ENCODE assay signal across 33 cellular contexts in the genomic region with DNA sequence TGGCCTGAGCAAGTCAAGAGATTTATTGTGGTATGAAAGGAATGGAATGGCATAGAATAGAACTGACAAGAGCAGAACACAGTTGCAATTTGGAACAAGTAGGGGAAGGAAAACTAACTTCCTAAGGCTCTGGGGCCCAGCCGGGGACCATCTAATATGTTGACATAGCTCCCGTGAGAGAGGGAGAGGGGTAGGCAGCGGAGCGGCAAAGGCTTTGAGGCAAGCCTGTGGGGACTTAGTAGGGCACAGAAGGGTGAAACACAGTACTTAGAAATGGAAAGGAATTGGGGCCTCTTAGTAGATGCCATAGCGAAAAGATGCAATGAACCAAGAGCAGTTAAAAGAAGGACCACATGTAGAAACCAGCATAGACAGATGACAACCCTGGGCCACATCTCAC. TPM values are rescaled to one million over a fixed set of nuclear protein-coding genes. Genes with fewer than 3 reads are reported as not detected.
"Had no signal": no experiment of that assay in that cellular context is flagged by ENCODE, and none has a peak within 500 bp of the region (broad histone marks: within the 10 kb centered on the region; RNA-seq: fewer than 3 reads in every experiment).

No MANE protein-coding gene starts in this region.

- DNase-seq: activated CD4-positive, alpha-beta memory T cell treated with anti-CD3 and anti-CD28 coated beads for 36 hours; activated CD4-positive, alpha-beta T cell treated with anti-CD3 and anti-CD28 coated beads for 4 hours; activated CD4-positive, alpha-beta T cell treated with anti-CD3 and anti-CD28 coated beads, Interleukin-2, amount 50 U/mL, for 1 hour; activated CD4-positive, CD25-positive, alpha-beta regulatory T cell treated with anti-CD3 and anti-CD28 coated beads, Interleukin-2, amount 50 U/mL, for 72 hours; activated CD8-positive, alpha-beta memory T cell treated with anti-CD3 and anti-CD28 coated beads, Interleukin-2, amount 50 U/mL, for 4 hours; activated effector memory CD4-positive, alpha-beta T cell treated with Interleukin-2 at 50 U/mL for 16 hours; activated naive CD4-positive, alpha-beta T cell treated with anti-CD3 and anti-CD28 coated beads, Interleukin-2, amount 10 ng/mL, durations not matched to agents 7 days and 5 days; activated naive CD8-positive, alpha-beta T cell treated with anti-CD3 and anti-CD28 coated beads, Interleukin-2, amount 50 U/mL, for 24 hours; activated T-cell treated with anti-CD3 and anti-CD28 coated beads for 4 hours; activated T-cell treated with anti-CD3 and anti-CD28 coated beads, Interleukin-2, amount 50 U/mL, for 4 hours; anterior cingulate cortex; Karpas-422; KBM-7; NCI-H1048; NCI-H1105 treated with DMSO at 0.1 percent for 48 hours; NCI-H1436; NCI-H1694; NCI-H1930; NCI-H2081 treated with DMSO at 0.1 percent for 48 hours; NCI-H345; NCI-H524 treated with DMSO at 0.1 percent for 48 hours; SHP77; SJCRH30 had no signal

- H3K27ac ChIP-seq: SJCRH30, SK-N-MC had no signal

- H3K36me3 ChIP-seq: SJCRH30 had no signal

- H3K4me3 ChIP-seq: SJCRH30, SK-N-MC had no signal

- H3K27ac Mint-ChIP-seq: activated CD4-positive, alpha-beta memory T cell treated with anti-CD3 and anti-CD28 coated beads for 36 hours; activated naive CD4-positive, alpha-beta T cell treated with anti-CD3 and anti-CD28 coated beads, Interleukin-2, amount 10 ng/mL, durations not matched to agents 7 days and 5 days; activated naive CD8-positive, alpha-beta T cell; activated naive CD8-positive, alpha-beta T cell treated with anti-CD3 and anti-CD28 coated beads, Interleukin-2, amount 50 U/mL, for 24 hours; brain; T-helper 2 cell treated with Interferon-gamma antibody and Interleukin-4, amounts not matched to agents 5 μg/mL and 100 μg/mL, for 36 hours; WTC11 had no signal

- H3K36me3 Mint-ChIP-seq: activated CD4-positive, alpha-beta memory T cell treated with anti-CD3 and anti-CD28 coated beads for 36 hours; activated naive CD4-positive, alpha-beta T cell treated with anti-CD3 and anti-CD28 coated beads, Interleukin-2, amount 10 ng/mL, durations not matched to agents 7 days and 5 days; activated naive CD8-positive, alpha-beta T cell; brain; WTC11 had no signal

- H3K9me3 ChIP-seq: SJCRH30 had no signal

- H3K4me1 ChIP-seq: SJCRH30 had no signal

- H3K9me3 Mint-ChIP-seq: activated CD4-positive, alpha-beta memory T cell treated with anti-CD3 and anti-CD28 coated beads for 36 hours; activated naive CD4-positive, alpha-beta T cell treated with anti-CD3 and anti-CD28 coated beads, Interleukin-2, amount 10 ng/mL, durations not matched to agents 7 days and 5 days; activated naive CD8-positive, alpha-beta T cell treated with anti-CD3 and anti-CD28 coated beads, Interleukin-2, amount 50 U/mL, for 24 hours; activated T-cell treated with anti-CD3 and anti-CD28 coated beads, Interleukin-2, amount 50 U/mL, for 4 hours; T-helper 2 cell treated with Interferon-gamma antibody and Interleukin-4, amounts not matched to agents 5 μg/mL and 100 μg/mL, for 36 hours; WTC11 had no signal

- H3K4me3 Mint-ChIP-seq: activated CD4-positive, alpha-beta memory T cell treated with anti-CD3 and anti-CD28 coated beads for 36 hours; activated naive CD4-positive, alpha-beta T cell treated with anti-CD3 and anti-CD28 coated beads, Interleukin-2, amount 10 ng/mL, durations not matched to agents 7 days and 5 days; activated naive CD8-positive, alpha-beta T cell; activated naive CD8-positive, alpha-beta T cell treated with anti-CD3 and anti-CD28 coated beads, Interleukin-2, amount 50 U/mL, for 24 hours; activated T-cell treated with anti-CD3 and anti-CD28 coated beads, Interleukin-2, amount 50 U/mL, for 4 hours; brain; T-helper 2 cell treated with Interferon-gamma antibody and Interleukin-4, amounts not matched to agents 5 μg/mL and 100 μg/mL, for 36 hours; WTC11 had no signal

- ATAC-seq: activated naive CD8-positive, alpha-beta T cell treated with anti-CD3 and anti-CD28 coated beads, Interleukin-2, amount 50 U/mL, for 24 hours; activated T-cell treated with anti-CD3 and anti-CD28 coated beads, Interleukin-2, amount 50 U/mL, for 4 hours; Panc1; WTC11 had no signal

- H3K4me1 Mint-ChIP-seq: activated naive CD4-positive, alpha-beta T cell treated with anti-CD3 and anti-CD28 coated beads, Interleukin-2, amount 10 ng/mL, durations not matched to agents 7 days and 5 days; activated naive CD8-positive, alpha-beta T cell treated with anti-CD3 and anti-CD28 coated beads, Interleukin-2, amount 50 U/mL, for 24 hours had no signal

- H3K27me3 ChIP-seq: SJCRH30 had no signal

RNA-seq across cellular contexts. Expression of gene GNA14, which starts 11.8 kb away (rescaled TPM):
- total RNA-seq: activated CD4-positive, alpha-beta memory T cell treated with anti-CD3 and anti-CD28 coated beads for 36 hours; bronchial epithelial cell; MCF 10A; NCI-H460; SJCRH30; T-helper 1 cell treated with Interleukin-12 subunit alpha and Interleukin-12 subunit beta and Interleukin-4 antibody, amounts not matched to agents 30 ng/mL and 1 ng/mL, for 36 hours had no signal
